Comparison of ENCODE assay signal across 2 cellular contexts in the genomic region with DNA sequence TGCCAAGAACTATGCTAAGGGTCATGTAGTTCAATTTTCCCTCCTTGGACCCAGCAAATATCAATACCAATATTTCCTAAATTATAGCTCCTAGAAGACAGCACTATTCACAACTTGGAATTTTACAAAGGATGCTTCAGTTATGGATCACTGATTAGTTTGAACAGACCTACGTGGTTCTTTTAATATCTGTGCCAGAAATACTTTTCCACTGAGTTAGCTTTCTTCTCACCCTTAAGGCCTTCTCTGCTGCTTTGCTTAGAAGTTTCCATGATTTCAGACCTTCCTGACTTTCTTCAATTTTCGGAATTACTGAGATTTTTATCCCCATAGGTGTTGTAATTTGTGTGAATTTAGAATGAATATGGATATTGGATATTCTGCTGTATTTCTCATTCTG.
TF ChIP-seq lines count a peak whose summit lies in the region.

No MANE protein-coding gene starts in this region.

TF ChIP-seq in SK-N-SH, 30 proteins besides CTCF, POLR2A, EP300 and RAD21 (continued from another document):
- TF ChIP-seq, protein P1, sequence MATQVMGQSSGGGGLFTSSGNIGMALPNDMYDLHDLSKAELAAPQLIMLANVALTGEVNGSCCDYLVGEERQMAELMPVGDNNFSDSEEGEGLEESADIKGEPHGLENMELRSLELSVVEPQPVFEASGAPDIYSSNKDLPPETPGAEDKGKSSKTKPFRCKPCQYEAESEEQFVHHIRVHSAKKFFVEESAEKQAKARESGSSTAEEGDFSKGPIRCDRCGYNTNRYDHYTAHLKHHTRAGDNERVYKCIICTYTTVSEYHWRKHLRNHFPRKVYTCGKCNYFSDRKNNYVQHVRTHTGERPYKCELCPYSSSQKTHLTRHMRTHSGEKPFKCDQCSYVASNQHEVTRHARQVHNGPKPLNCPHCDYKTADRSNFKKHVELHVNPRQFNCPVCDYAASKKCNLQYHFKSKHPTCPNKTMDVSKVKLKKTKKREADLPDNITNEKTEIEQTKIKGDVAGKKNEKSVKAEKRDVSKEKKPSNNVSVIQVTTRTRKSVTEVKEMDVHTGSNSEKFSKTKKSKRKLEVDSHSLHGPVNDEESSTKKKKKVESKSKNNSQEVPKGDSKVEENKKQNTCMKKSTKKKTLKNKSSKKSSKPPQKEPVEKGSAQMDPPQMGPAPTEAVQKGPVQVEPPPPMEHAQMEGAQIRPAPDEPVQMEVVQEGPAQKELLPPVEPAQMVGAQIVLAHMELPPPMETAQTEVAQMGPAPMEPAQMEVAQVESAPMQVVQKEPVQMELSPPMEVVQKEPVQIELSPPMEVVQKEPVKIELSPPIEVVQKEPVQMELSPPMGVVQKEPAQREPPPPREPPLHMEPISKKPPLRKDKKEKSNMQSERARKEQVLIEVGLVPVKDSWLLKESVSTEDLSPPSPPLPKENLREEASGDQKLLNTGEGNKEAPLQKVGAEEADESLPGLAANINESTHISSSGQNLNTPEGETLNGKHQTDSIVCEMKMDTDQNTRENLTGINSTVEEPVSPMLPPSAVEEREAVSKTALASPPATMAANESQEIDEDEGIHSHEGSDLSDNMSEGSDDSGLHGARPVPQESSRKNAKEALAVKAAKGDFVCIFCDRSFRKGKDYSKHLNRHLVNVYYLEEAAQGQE (IDR thresholded peaks at IDR 0.05; ENCODE audit: low read depth, low read length): no peak
- TF ChIP-seq NFIC (IDR thresholded peaks at IDR 0.05; ENCODE audit: borderline replicate concordance) (peak; percentile 49; the same call in 1 of the 2 replicates), POLR2AphosphoS5 (IDR thresholded peaks at IDR 0.05; ENCODE audit: low read depth, low read length) (no peak), EZH2phosphoT487 (IDR thresholded peaks at IDR 0.05; ENCODE audit: borderline replicate concordance, low read depth) (no peak), JUND (IDR thresholded peaks at IDR 0.05) (0 out of 2 replicates have a peak, but pooled peaks have one; percentile 10), GABPA (IDR thresholded peaks at IDR 0.05; ENCODE audit: low read depth) (no peak)
- TF ChIP-seq, protein P2, sequence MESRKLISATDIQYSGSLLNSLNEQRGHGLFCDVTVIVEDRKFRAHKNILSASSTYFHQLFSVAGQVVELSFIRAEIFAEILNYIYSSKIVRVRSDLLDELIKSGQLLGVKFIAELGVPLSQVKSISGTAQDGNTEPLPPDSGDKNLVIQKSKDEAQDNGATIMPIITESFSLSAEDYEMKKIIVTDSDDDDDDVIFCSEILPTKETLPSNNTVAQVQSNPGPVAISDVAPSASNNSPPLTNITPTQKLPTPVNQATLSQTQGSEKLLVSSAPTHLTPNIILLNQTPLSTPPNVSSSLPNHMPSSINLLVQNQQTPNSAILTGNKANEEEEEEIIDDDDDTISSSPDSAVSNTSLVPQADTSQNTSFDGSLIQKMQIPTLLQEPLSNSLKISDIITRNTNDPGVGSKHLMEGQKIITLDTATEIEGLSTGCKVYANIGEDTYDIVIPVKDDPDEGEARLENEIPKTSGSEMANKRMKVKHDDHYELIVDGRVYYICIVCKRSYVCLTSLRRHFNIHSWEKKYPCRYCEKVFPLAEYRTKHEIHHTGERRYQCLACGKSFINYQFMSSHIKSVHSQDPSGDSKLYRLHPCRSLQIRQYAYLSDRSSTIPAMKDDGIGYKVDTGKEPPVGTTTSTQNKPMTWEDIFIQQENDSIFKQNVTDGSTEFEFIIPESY (IDR thresholded peaks at IDR 0.05; ENCODE audit: borderline replicate concordance, low read depth): no peak

TF ChIP-seq in HepG2, 621 proteins besides CTCF, POLR2A, EP300 and RAD21 (continued from another document):
- TF ChIP-seq, protein P3, sequence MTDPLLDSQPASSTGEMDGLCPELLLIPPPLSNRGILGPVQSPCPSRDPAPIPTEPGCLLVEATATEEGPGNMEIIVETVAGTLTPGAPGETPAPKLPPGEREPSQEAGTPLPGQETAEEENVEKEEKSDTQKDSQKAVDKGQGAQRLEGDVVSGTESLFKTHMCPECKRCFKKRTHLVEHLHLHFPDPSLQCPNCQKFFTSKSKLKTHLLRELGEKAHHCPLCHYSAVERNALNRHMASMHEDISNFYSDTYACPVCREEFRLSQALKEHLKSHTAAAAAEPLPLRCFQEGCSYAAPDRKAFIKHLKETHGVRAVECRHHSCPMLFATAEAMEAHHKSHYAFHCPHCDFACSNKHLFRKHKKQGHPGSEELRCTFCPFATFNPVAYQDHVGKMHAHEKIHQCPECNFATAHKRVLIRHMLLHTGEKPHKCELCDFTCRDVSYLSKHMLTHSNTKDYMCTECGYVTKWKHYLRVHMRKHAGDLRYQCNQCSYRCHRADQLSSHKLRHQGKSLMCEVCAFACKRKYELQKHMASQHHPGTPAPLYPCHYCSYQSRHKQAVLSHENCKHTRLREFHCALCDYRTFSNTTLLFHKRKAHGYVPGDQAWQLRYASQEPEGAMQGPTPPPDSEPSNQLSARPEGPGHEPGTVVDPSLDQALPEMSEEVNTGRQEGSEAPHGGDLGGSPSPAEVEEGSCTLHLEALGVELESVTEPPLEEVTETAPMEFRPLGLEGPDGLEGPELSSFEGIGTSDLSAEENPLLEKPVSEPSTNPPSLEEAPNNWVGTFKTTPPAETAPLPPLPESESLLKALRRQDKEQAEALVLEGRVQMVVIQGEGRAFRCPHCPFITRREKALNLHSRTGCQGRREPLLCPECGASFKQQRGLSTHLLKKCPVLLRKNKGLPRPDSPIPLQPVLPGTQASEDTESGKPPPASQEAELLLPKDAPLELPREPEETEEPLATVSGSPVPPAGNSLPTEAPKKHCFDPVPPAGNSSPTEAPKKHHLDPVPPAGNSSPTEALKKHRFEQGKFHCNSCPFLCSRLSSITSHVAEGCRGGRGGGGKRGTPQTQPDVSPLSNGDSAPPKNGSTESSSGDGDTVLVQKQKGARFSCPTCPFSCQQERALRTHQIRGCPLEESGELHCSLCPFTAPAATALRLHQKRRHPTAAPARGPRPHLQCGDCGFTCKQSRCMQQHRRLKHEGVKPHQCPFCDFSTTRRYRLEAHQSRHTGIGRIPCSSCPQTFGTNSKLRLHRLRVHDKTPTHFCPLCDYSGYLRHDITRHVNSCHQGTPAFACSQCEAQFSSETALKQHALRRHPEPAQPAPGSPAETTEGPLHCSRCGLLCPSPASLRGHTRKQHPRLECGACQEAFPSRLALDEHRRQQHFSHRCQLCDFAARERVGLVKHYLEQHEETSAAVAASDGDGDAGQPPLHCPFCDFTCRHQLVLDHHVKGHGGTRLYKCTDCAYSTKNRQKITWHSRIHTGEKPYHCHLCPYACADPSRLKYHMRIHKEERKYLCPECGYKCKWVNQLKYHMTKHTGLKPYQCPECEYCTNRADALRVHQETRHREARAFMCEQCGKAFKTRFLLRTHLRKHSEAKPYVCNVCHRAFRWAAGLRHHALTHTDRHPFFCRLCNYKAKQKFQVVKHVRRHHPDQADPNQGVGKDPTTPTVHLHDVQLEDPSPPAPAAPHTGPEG (CRISPR knock-in tag; IDR thresholded peaks at IDR 0.05): no peak
- TF ChIP-seq, protein P4, sequence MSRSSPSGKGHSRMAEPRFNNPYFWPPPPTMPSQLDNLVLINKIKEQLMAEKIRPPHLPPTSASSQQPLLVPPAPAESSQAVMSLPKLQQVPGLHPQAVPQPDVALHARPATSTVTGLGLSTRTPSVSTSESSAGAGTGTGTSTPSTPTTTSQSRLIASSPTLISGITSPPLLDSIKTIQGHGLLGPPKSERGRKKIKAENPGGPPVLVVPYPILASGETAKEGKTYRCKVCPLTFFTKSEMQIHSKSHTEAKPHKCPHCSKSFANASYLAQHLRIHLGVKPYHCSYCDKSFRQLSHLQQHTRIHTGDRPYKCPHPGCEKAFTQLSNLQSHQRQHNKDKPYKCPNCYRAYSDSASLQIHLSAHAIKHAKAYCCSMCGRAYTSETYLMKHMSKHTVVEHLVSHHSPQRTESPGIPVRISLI (CRISPR knock-in tag; IDR thresholded peaks at IDR 0.05; ENCODE audit: borderline replicate concordance): no peak
- TF ChIP-seq, protein P5, sequence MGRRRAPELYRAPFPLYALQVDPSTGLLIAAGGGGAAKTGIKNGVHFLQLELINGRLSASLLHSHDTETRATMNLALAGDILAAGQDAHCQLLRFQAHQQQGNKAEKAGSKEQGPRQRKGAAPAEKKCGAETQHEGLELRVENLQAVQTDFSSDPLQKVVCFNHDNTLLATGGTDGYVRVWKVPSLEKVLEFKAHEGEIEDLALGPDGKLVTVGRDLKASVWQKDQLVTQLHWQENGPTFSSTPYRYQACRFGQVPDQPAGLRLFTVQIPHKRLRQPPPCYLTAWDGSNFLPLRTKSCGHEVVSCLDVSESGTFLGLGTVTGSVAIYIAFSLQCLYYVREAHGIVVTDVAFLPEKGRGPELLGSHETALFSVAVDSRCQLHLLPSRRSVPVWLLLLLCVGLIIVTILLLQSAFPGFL (CRISPR knock-in tag; IDR thresholded peaks at IDR 0.05): no peak
- no peak for TF ChIP-seq ZNF766 (CRISPR knock-in tag; IDR thresholded peaks at IDR 0.05; ENCODE audit: borderline replicate concordance)
- no peak for TF ChIP-seq ATF7-NPFF (CRISPR knock-in tag; IDR thresholded peaks at IDR 0.05; ENCODE audit: low read depth)
- no peak for TF ChIP-seq POGZ (CRISPR knock-in tag; IDR thresholded peaks at IDR 0.05)
- no peak for TF ChIP-seq ZFP37 (CRISPR knock-in tag; IDR thresholded peaks at IDR 0.05; ENCODE audit: borderline replicate concordance)
- no peak for TF ChIP-seq MLLT10 (CRISPR knock-in tag; IDR thresholded peaks at IDR 0.05)
TF ChIP-seq in HepG2: peak in this region for 0.
